Comparison of ENCODE assay signal across 8 cellular contexts in genomic region chr7:158811461-158811860, GRCh38.
DNase-seq lines count a peak whose midpoint lies in the region; ATAC-seq and TF ChIP-seq lines count a peak whose summit lies in the region.

No MANE protein-coding gene starts in this region.

- peak overlapping the region; percentile 86 for H3K4me2 ChIP-seq in Loucy (ENCODE audit: low read depth, low read length, poor library complexity, severe bottlenecking)

- peaks cover 17% of the 10 kb centered on the region; the same call in 1 of the 2 replicates for H3K36me3 ChIP-seq in Loucy (ENCODE audit: insufficient read depth, low read length)

- no peak for TF ChIP-seq CTCF in Loucy (conservative IDR thresholded peaks at IDR 0.05; ENCODE audit: low read length)

- H3K79me2 ChIP-seq in Loucy (ENCODE audit: insufficient read depth, low read length) = peaks cover 97% of the 10 kb centered on the region

- peaks cover 78% of the 10 kb centered on the region for H3K36me3 Mint-ChIP-seq in activated naive CD4-positive, alpha-beta T cell treated with anti-CD3 and anti-CD28 coated beads, Interleukin-2, amount 10 ng/mL, durations not matched to agents 7 days and 5 days

- peak overlapping the region; percentile 59 for H3K9ac ChIP-seq in Loucy (ENCODE audit: low read depth, low read length, poor library complexity, severe bottlenecking)

- no peaks in the 10 kb centered on the region for H3K27me3 ChIP-seq in Loucy (ENCODE audit: insufficient read depth, low read length, poor library complexity, severe bottlenecking)

- H3K9me2 ChIP-seq in Loucy (replicated peaks; ENCODE audit: low read depth, low read length) = no peaks in the 10 kb centered on the region

- H3K4me3 ChIP-seq in Loucy (ENCODE audit: low read length, poor library complexity, severe bottlenecking) = peak overlapping the region; percentile 51

- H4K20me1 ChIP-seq in Loucy (ENCODE audit: insufficient read depth, low read length, poor library complexity, severe bottlenecking) = peaks cover 66% of the 10 kb centered on the region

- peaks cover 12% of the 10 kb centered on the region; the same call in 1 of the 2 replicates for H3F3A ChIP-seq in Loucy (ENCODE audit: low read depth)

- peaks cover 82% of the 10 kb centered on the region for H3K4me1 ChIP-seq in Loucy (ENCODE audit: insufficient read depth, low read length, poor library complexity, severe bottlenecking)

- no peaks in the 10 kb centered on the region for H3K27me3 Mint-ChIP-seq in activated naive CD4-positive, alpha-beta T cell treated with anti-CD3 and anti-CD28 coated beads, Interleukin-2, amount 10 ng/mL, durations not matched to agents 7 days and 5 days

- H3K4me3 Mint-ChIP-seq in activated naive CD4-positive, alpha-beta T cell treated with anti-CD3 and anti-CD28 coated beads, Interleukin-2, amount 10 ng/mL, durations not matched to agents 7 days and 5 days = peak overlapping the region; percentile 57

- H3K9me3 Mint-ChIP-seq in activated naive CD4-positive, alpha-beta T cell treated with anti-CD3 and anti-CD28 coated beads, Interleukin-2, amount 10 ng/mL, durations not matched to agents 7 days and 5 days = peaks cover 2% of the 10 kb centered on the region

- DNase-seq in activated naive CD4-positive, alpha-beta T cell treated with anti-CD3 and anti-CD28 coated beads, Interleukin-2, amount 10 ng/mL, durations not matched to agents 7 days and 5 days = peak; percentile 66
- DNase-seq in islet precursor cell = peak; percentile 71
- DNase-seq in stimulated activated naive CD8-positive, alpha-beta T cell treated with anti-CD3 and anti-CD28 coated beads, Interleukin-15, Interleukin-2, amounts not matched to agents 100 U/mL and 50 U/mL, for 24 hours = peak; percentile 66
- no peak for DNase-seq in HUDEP-2 (lab: John Stamatoyannopoulos, UW; ENCODE audit: unreplicated experiment in 76 of 76)
- DNase-seq in NCI-H82 treated with DMSO at 0.1 percent for 48 hours (lab: John Stamatoyannopoulos, UW; ENCODE audit: unreplicated experiment) = no peak
- no peak for DNase-seq in NCI-H524 (lab: John Stamatoyannopoulos, UW)
- DNase-seq in NCI-H128 (lab: John Stamatoyannopoulos, UW; ENCODE audit: unreplicated experiment) = no peak

- ATAC-seq in stimulated activated naive CD8-positive, alpha-beta T cell treated with anti-CD3 and anti-CD28 coated beads, Interleukin-15, Interleukin-2, amounts not matched to agents 100 U/mL and 50 U/mL, for 24 hours = peak; percentile 86

- CTCF ChIA-PET in activated naive CD4-positive, alpha-beta T cell treated with anti-CD3 and anti-CD28 coated beads, Interleukin-2, amount 10 ng/mL, durations not matched to agents 7 days and 5 days (lab: Charles Lee) = interaction anchor here (0.6 to 2.0 kb wide), 8 partner anchors 10 to 165 kb away, joined by 3 to 6 read pairs (median 4); partner anchors contain the start of gene ESYT2

- no peaks in the 10 kb centered on the region for H3K9me3 ChIP-seq in Loucy (ENCODE audit: insufficient read depth, low read depth, low read length)

- H2AFZ ChIP-seq in Loucy (ENCODE audit: low read length) = no peak overlapping the region

- H3K4me1 Mint-ChIP-seq in activated naive CD4-positive, alpha-beta T cell treated with anti-CD3 and anti-CD28 coated beads, Interleukin-2, amount 10 ng/mL, durations not matched to agents 7 days and 5 days = peaks cover 77% of the 10 kb centered on the region

- peak overlapping the region; percentile 96 for H3K27ac Mint-ChIP-seq in activated naive CD4-positive, alpha-beta T cell treated with anti-CD3 and anti-CD28 coated beads, Interleukin-2, amount 10 ng/mL, durations not matched to agents 7 days and 5 days

Comparison
In these comparisons a context has a peak if more than half of its experiments do, and no peak if none do; other contexts are left out.
1. DNase-seq: peak in activated naive CD4-positive, alpha-beta T cell treated with anti-CD3 and anti-CD28 coated beads, Interleukin-2, amount 10 ng/mL, durations not matched to agents 7 days and 5 days (single experiment), islet precursor cell (single experiment) and stimulated activated naive CD8-positive, alpha-beta T cell treated with anti-CD3 and anti-CD28 coated beads, Interleukin-15, Interleukin-2, amounts not matched to agents 100 U/mL and 50 U/mL, for 24 hours (single experiment); none in HUDEP-2 (0 of 76), NCI-H82 treated with DMSO at 0.1 percent for 48 hours (single experiment), NCI-H524 (0 of 2) and NCI-H128 (single experiment).